Comparison of ENCODE assay signal across 1 cellular context in genomic region chr7:491958-492713, GRCh38.
TF ChIP-seq lines count a peak whose summit lies in the region.

No MANE protein-coding gene starts in this region.

TF ChIP-seq in H1, 55 proteins besides CTCF, POLR2A, EP300 and RAD21:
- TF ChIP-seq CTBP2 (IDR thresholded peaks at IDR 0.05; ENCODE audit: borderline replicate concordance, insufficient read depth, insufficient read length, low read length), result no peak
- TF ChIP-seq SRF (IDR thresholded peaks at IDR 0.05; ENCODE audit: low read depth, low read length), result no peak
- no peak for TF ChIP-seq SP4 (IDR thresholded peaks at IDR 0.05; ENCODE audit: low read length)
- TF ChIP-seq TCF12 (IDR thresholded peaks at IDR 0.05; ENCODE audit: low read depth, low read length), result no peak
- no peak for TF ChIP-seq BCL11A (IDR thresholded peaks at IDR 0.05; ENCODE audit: low read depth in 2 of 2, low read length in 2 of 2)
- TF ChIP-seq GABPA (IDR thresholded peaks at IDR 0.05; ENCODE audit: borderline replicate concordance, insufficient read depth, low read length), result no peak
- no peak for TF ChIP-seq MAX (IDR thresholded peaks at IDR 0.05)
- no peak for TF ChIP-seq CBX5 (IDR thresholded peaks at IDR 0.05; ENCODE audit: low read depth, low read length)
- no peak for TF ChIP-seq PHF8 (conservative IDR thresholded peaks at IDR 0.05; ENCODE audit: low read depth, low read length)
- TF ChIP-seq CBX8 (IDR thresholded peaks at IDR 0.05; ENCODE audit: borderline replicate concordance, low read depth, low read length), result no peak
- no peak for TF ChIP-seq CREB1 (IDR thresholded peaks at IDR 0.05)
- no peak for TF ChIP-seq KDM5A (IDR thresholded peaks at IDR 0.05; ENCODE audit: low read length)
- TF ChIP-seq CHD1 (IDR thresholded peaks at IDR 0.05; ENCODE audit: low read depth, low read length), result no peak
- no peak for TF ChIP-seq BACH1 (IDR thresholded peaks at IDR 0.05; ENCODE audit: low read length)
- TF ChIP-seq HDAC6 (IDR thresholded peaks at IDR 0.05; ENCODE audit: low read depth, low read length), result no peak
- no peak for TF ChIP-seq SP2 (IDR thresholded peaks at IDR 0.05; ENCODE audit: low read length)
- TF ChIP-seq, protein P1, sequence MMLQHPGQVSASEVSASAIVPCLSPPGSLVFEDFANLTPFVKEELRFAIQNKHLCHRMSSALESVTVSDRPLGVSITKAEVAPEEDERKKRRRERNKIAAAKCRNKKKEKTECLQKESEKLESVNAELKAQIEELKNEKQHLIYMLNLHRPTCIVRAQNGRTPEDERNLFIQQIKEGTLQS (IDR thresholded peaks at IDR 0.05; ENCODE audit: insufficient read depth, low read depth, low read length), result no peak
- TF ChIP-seq TEAD4 (IDR thresholded peaks at IDR 0.05; ENCODE audit: low read depth, low read length), result no peak
- TF ChIP-seq POLR2AphosphoS5 (IDR thresholded peaks at IDR 0.05; ENCODE audit: low read depth, low read length), result no peak
